In the genomic region with DNA sequence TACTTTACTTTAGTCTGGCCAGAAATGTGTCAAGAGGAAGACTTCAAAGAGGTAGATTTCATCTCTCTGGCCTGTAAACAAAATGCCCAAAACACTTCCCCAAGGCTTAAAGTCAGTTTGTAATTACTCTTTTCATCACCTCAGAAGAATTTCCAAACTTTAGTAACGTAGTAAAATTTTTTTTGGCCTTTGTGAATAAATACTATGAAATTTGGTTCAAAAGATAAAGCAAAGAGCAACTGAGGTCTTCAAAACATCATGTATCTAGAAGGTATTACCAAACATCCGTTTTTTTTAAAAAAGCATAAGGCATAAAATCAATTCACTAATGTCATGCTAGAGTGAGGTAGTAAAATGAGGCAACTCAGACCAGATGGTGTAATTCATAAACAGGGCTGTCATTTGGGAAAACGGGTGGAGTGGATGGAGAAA, we compare ENCODE assay signal across 26 cellular contexts. TPM values are rescaled to one million over a fixed set of nuclear protein-coding genes. Genes with fewer than 3 reads are reported as not detected.
DNase-seq lines count a peak whose midpoint lies in the region; ATAC-seq, FAIRE-seq and TF ChIP-seq lines count a peak whose summit lies in the region.
"Had no signal": no experiment of that assay in that cellular context is flagged by ENCODE, and none has a peak within 500 bp of the region (broad histone marks: within the 10 kb centered on the region; RNA-seq: fewer than 3 reads in every experiment).

No MANE protein-coding gene starts in this region.

- peaks cover 18% of the 10 kb centered on the region for H3K4me1 ChIP-seq in hepatocyte (ENCODE audit: insufficient read depth)

- intact Hi-C loops in activated CD8-positive, alpha-beta T cell treated with anti-CD3 and anti-CD28 coated beads for 36 hours (cut with micrococcal nuclease): no loop called here

- H3K9me2 ChIP-seq in hepatocyte (replicated peaks; ENCODE audit: insufficient read depth): no peaks in the 10 kb centered on the region

- H3K27me3 ChIP-seq in hepatocyte: no peaks in the 10 kb centered on the region
- H3K27me3 ChIP-seq: upper lobe of left lung had no signal

- no peaks in the 10 kb centered on the region for H4K20me1 ChIP-seq in hepatocyte (ENCODE audit: insufficient read depth, poor library complexity, severe bottlenecking)

- TF ChIP-seq CTCF in AG09309 (IDR thresholded peaks at IDR 0.05; ENCODE audit: control insufficient read depth, insufficient read depth, low read depth, low read length, missing control alignments): no peak
- TF ChIP-seq CTCF in hepatocyte (IDR thresholded peaks at IDR 0.05; ENCODE audit: poor library complexity): no peak
- TF ChIP-seq CTCF in activated CD8-positive, alpha-beta T cell treated with anti-CD3 and anti-CD28 coated beads for 36 hours (IDR thresholded peaks at IDR 0.05): no peak

- no peak overlapping the region for H3K4me3 Mint-ChIP-seq in activated CD8-positive, alpha-beta T cell treated with anti-CD3 and anti-CD28 coated beads for 36 hours
- H3K4me3 Mint-ChIP-seq: activated naive CD4-positive, alpha-beta T cell treated with anti-CD3 and anti-CD28 coated beads for 36 hours; CD14-positive monocyte; naive B cell had no signal

- H3K4me1 Mint-ChIP-seq in activated CD8-positive, alpha-beta T cell treated with anti-CD3 and anti-CD28 coated beads for 36 hours (ENCODE audit: low read depth): no peaks in the 10 kb centered on the region
- H3K4me1 Mint-ChIP-seq: CD14-positive monocyte, naive B cell had no signal

- no peaks in the 10 kb centered on the region for H3K9me3 ChIP-seq in hepatocyte (ENCODE audit: low read depth)
- H3K9me3 ChIP-seq: A549, upper lobe of left lung had no signal

- CTCF ChIA-PET in activated CD8-positive, alpha-beta T cell treated with anti-CD3 and anti-CD28 coated beads for 36 hours (lab: Charles Lee): no interaction called here

- no peak for ATAC-seq in activated CD8-positive, alpha-beta T cell treated with anti-CD3 and anti-CD28 coated beads for 36 hours
- ATAC-seq in GM21576 (IDR thresholded peaks at IDR 0.05; ENCODE audit: unreplicated experiment): no peak
- ATAC-seq: A549 had no signal

- no peaks in the 10 kb centered on the region for H3K9me3 Mint-ChIP-seq in activated CD8-positive, alpha-beta T cell treated with anti-CD3 and anti-CD28 coated beads for 36 hours
- H3K9me3 Mint-ChIP-seq: activated naive CD4-positive, alpha-beta T cell treated with anti-CD3 and anti-CD28 coated beads for 36 hours; naive B cell had no signal

- TF ChIP-seq POLR2A in H54 (IDR thresholded peaks at IDR 0.05; ENCODE audit: low read depth, low read length): no peak

- no peak overlapping the region for H3K4me2 ChIP-seq in hepatocyte
- H3K4me2 ChIP-seq: A549 had no signal

- POLR2A ChIA-PET in activated CD8-positive, alpha-beta T cell treated with anti-CD3 and anti-CD28 coated beads for 36 hours (lab: Charles Lee): no interaction called here

- 72% methylated on average over 3 of the region's 3 CpGs for WGBS in hepatocyte (ENCODE audit: low lambda C conversion rate, missing lambda C conversion rate)

- no peaks in the 10 kb centered on the region for H3K79me2 ChIP-seq in hepatocyte

- no peak overlapping the region for H3K27ac Mint-ChIP-seq in activated CD8-positive, alpha-beta T cell treated with anti-CD3 and anti-CD28 coated beads for 36 hours
- H3K27ac Mint-ChIP-seq: activated naive CD4-positive, alpha-beta T cell treated with anti-CD3 and anti-CD28 coated beads for 36 hours; CD14-positive monocyte; naive B cell had no signal

- H3K36me3 Mint-ChIP-seq in activated CD8-positive, alpha-beta T cell treated with anti-CD3 and anti-CD28 coated beads for 36 hours (ENCODE audit: low read depth): no peaks in the 10 kb centered on the region
- H3K36me3 Mint-ChIP-seq: CD14-positive monocyte, naive B cell had no signal

- H2AFZ ChIP-seq in hepatocyte: no peak overlapping the region

- peak overlapping the region; percentile 48 for H3K27ac ChIP-seq in hepatocyte
- H3K27ac ChIP-seq: A549, upper lobe of left lung had no signal

- no peaks in the 10 kb centered on the region for H3K27me3 Mint-ChIP-seq in activated CD8-positive, alpha-beta T cell treated with anti-CD3 and anti-CD28 coated beads for 36 hours
- H3K27me3 Mint-ChIP-seq: naive B cell had no signal

- no peaks in the 10 kb centered on the region for H3K36me3 ChIP-seq in hepatocyte (replicated peaks; ENCODE audit: insufficient read depth, low read depth)
- H3K36me3 ChIP-seq: upper lobe of left lung had no signal

- H3K4me3 ChIP-seq in AG09309 (ENCODE audit: control insufficient read depth, low read depth, low read length) (no peak overlapping the region), hepatocyte (no peak overlapping the region)
- H3K4me3 ChIP-seq: A549, upper lobe of left lung had no signal

- peak; percentile 33 for DNase-seq in AG09309 (ENCODE audit: low read depth)
- no peak for DNase-seq in H54 (ENCODE audit: insufficient read length, low spot score)
- DNase-seq in hepatocyte (ENCODE audit: low spot score): no peak
- DNase-seq in activated CD8-positive, alpha-beta T cell treated with anti-CD3 and anti-CD28 coated beads for 36 hours: no peak
- no peak for DNase-seq in SW 1271 (lab: John Stamatoyannopoulos, UW)
- no peak for DNase-seq in activated CD8-positive, alpha-beta memory T cell treated with anti-CD3 and anti-CD28 coated beads, Interleukin-2, amount 50 U/mL, for 4 hours
- DNase-seq: activated CD4-positive, alpha-beta T cell treated with anti-CD3 and anti-CD28 coated beads for 1 hour; activated naive CD4-positive, alpha-beta T cell treated with anti-CD3 and anti-CD28 coated beads for 36 hours; activated T-cell treated with anti-CD3 and anti-CD28 coated beads, Interleukin-2, amount 50 U/mL, for 48 hours; Kasumi-1; mesendoderm; naive B cell; NCI-H2029; NCI-H345; occipital lobe; OCI-M1; SHP77 treated with DMSO at 0.1 percent for 48 hours; stimulated activated CD8-positive, alpha-beta memory T cell treated with anti-CD3 and anti-CD28 coated beads, Interleukin-4, amount 100 ng/mL, for 48 hours; upper lobe of left lung had no signal

- peak; percentile 6 for FAIRE-seq in H54 (lab: Jason Lieb, UNC)
- peak; percentile 95 for FAIRE-seq in endometrium (lab: Jason Lieb, UNC)
- FAIRE-seq: A549, astrocyte, G401.6, TTC549 had no signal

RNA-seq across cellular contexts. Expression of a gene that starts 51.4 kb away (rescaled TPM):
- 6.1 and 6.4 TPM in 2 replicates for total RNA-seq in hepatocyte
- 1.3 and 4.1 TPM in 2 replicates for polyA plus RNA-seq in hepatocyte
- total RNA-seq in activated CD8-positive, alpha-beta T cell treated with anti-CD3 and anti-CD28 coated beads for 36 hours: 1 to 10 TPM; 3.0 TPM

RNA-seq across cellular contexts. Expression of a gene that starts 51.4 kb away (rescaled TPM):
- 91.6 and 97.0 TPM in 2 replicates for total RNA-seq in hepatocyte
- polyA plus RNA-seq in hepatocyte: 77.5 and 89.9 TPM in 2 replicates
- 10 to 100 TPM; 11.3 to 12.6 TPM for total RNA-seq in activated CD8-positive, alpha-beta T cell treated with anti-CD3 and anti-CD28 coated beads for 36 hours
